In the genomic region with DNA sequence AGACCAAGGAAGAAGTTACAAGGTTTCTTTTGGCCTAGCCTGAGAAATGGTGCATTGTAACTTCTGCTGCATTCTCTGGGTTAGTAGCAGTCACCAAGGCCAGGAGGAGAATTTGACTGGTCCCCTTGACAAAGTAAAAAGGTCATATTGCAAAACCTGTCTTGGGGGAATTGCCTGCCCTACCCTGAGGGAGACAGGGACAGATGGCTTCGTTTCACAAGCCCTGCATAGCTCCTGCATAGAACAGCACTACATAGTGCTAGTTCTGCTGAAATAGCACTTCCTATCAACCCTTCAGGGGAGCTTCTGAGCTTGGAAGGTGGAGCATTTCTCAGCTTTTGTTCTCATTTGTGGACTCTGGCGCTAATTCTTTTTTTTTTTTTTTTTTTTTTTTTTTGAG, we compare ENCODE assay signal across 19 cellular contexts.
"Had no signal": no experiment of that assay in that cellular context is flagged by ENCODE, and none has a peak within 500 bp of the region (broad histone marks: within the 10 kb centered on the region; RNA-seq: fewer than 3 reads in every experiment).

No MANE protein-coding gene starts in this region.

- H3K27ac ChIP-seq: foreskin keratinocyte, WERI-Rb-1 had no signal

- H3K9me3 ChIP-seq: neutrophil had no signal

- ATAC-seq: activated CD8-positive, alpha-beta memory T cell treated with anti-CD3 and anti-CD28 coated beads, Interleukin-2, amount 10 ng/mL, durations not matched to agents 7 days and 5 days; activated naive CD8-positive, alpha-beta T cell treated with anti-CD3 and anti-CD28 coated beads, Interleukin-2, amount 50 U/mL, for 24 hours; foreskin keratinocyte; naive thymus-derived CD8-positive, alpha-beta T cell; stimulated activated memory B cell treated with anti-CD40 and anti-IgM and Interleukin-4, amounts not matched to agents 10 μg/mL and 1 μg/mL and 100 μg/mL, for 72 hours had no signal

- H3K4me1 ChIP-seq: foreskin keratinocyte had no signal

- H3K36me3 ChIP-seq: neutrophil, transverse colon, WERI-Rb-1 had no signal

- H3K27me3 ChIP-seq: foreskin keratinocyte, neutrophil, transverse colon had no signal

- DNase-seq: activated CD4-positive, alpha-beta memory T cell treated with anti-CD3 and anti-CD28 coated beads for 36 hours; activated CD8-positive, alpha-beta memory T cell treated with anti-CD3 and anti-CD28 coated beads, Interleukin-2, amount 10 ng/mL, durations not matched to agents 7 days and 5 days; activated naive CD4-positive, alpha-beta T cell treated with anti-CD3 and anti-CD28 coated beads for 36 hours; activated naive CD8-positive, alpha-beta T cell treated with anti-CD3 and anti-CD28 coated beads, Interleukin-2, amount 50 U/mL, for 24 hours; activated T-cell treated with anti-CD3 and anti-CD28 coated beads, Interleukin-2, amount 50 U/mL, for 1 hour; aorta; cerebellar nuclear complex; effector memory CD4-positive, alpha-beta T cell; foreskin keratinocyte; glutamatergic neuron; immature natural killer cell; mesenchymal stem cell; naive thymus-derived CD8-positive, alpha-beta T cell; retina; stimulated activated CD4-positive, alpha-beta T cell treated with anti-CD3 and anti-CD28 coated beads, Interleukin-2, amount 100 ng/mL, for 48 hours; transverse colon; WERI-Rb-1 had no signal

- H3K4me3 ChIP-seq: transverse colon had no signal
